ENCODE assay signal across 9 cellular contexts in genomic region chr22:40509401-40510134, GRCh38.
DNase-seq lines count a peak whose midpoint lies in the region; ATAC-seq and TF ChIP-seq lines count a peak whose summit lies in the region.
"Had no signal": no experiment of that assay in that cellular context is flagged by ENCODE, and none has a peak within 500 bp of the region (broad histone marks: within the 10 kb centered on the region; RNA-seq: fewer than 3 reads in every experiment).

No MANE protein-coding gene starts in this region.

- WGBS in sigmoid colon, 2 donors, result 19 to 29% methylated on average over 4 of the region's 4 CpGs

- POLR2A ChIA-PET in activated B cell treated with CpG ODN at 0.5 μM for 24 hours (lab: Charles Lee), result interaction anchor here (0.6 to 1.6 kb wide), 2 partner anchors 18 to 135 kb away, joined by 3 to 4 read pairs; no protein-coding TSS in a partner anchor

- H3K27me3 ChIP-seq in sigmoid colon, result no peaks in the 10 kb centered on the region

- peaks cover 0 to 85% (median 60%) of the 10 kb centered on the region in 4 donors for H3K4me1 ChIP-seq in sigmoid colon

- peaks cover 21% of the 10 kb centered on the region for H3K4me1 Mint-ChIP-seq in activated B cell treated with CpG ODN at 0.5 μM for 24 hours

- no peak for TF ChIP-seq CTCF in activated B cell treated with CpG ODN at 0.5 μM for 24 hours (IDR thresholded peaks at IDR 0.05)
- TF ChIP-seq CTCF in sigmoid colon (IDR thresholded peaks at IDR 0.05), result no peak

- peaks cover 3% of the 10 kb centered on the region for H3K36me3 Mint-ChIP-seq in activated B cell treated with CpG ODN at 0.5 μM for 24 hours (ENCODE audit: low read depth)

- H3K4me3 ChIP-seq in sigmoid colon, result no peak overlapping the region

- no peaks in the 10 kb centered on the region for H3K36me3 ChIP-seq in sigmoid colon

- H3K27ac Mint-ChIP-seq in activated B cell treated with CpG ODN at 0.5 μM for 24 hours, result peak overlapping the region; percentile 7

- peak in 1 of 4 donors; percentile 55 for TF ChIP-seq EP300 in sigmoid colon (IDR thresholded peaks at IDR 0.05)

- H3K4me3 Mint-ChIP-seq in activated B cell treated with CpG ODN at 0.5 μM for 24 hours, result no peak overlapping the region

- no peak for TF ChIP-seq POLR2A in sigmoid colon (IDR thresholded peaks at IDR 0.05)

- H3K27ac ChIP-seq in sigmoid colon, result peak overlapping the region; percentile 68 to 87 (median 80)

- ATAC-seq in activated B cell treated with CpG ODN at 0.5 μM for 24 hours (ENCODE audit: low read depth), result no peak
- peak; percentile 62 to 79 for ATAC-seq in left cardiac atrium
- ATAC-seq in GM19023 (IDR thresholded peaks at IDR 0.05; ENCODE audit: unreplicated experiment), result no peak
- ATAC-seq in HG02973 (IDR thresholded peaks at IDR 0.05; ENCODE audit: unreplicated experiment), result no peak

- intact Hi-C loops in activated B cell treated with CpG ODN at 0.5 μM for 24 hours (cut with micrococcal nuclease) (no loop called here), left cardiac atrium (cut with DNase I) (no loop called here), sigmoid colon (cut with DNase I) (loop anchor here (5.0 kb wide), 1 partner anchor 128 kb away; the partner anchor contains the start of gene MRTFA)

- DNase-seq in ELR (ENCODE audit: low read depth), result peak; percentile 78
- no peak for DNase-seq in activated B cell treated with CpG ODN at 0.5 μM for 24 hours
- peak; percentile 50 for DNase-seq in left cardiac atrium
- DNase-seq in sigmoid colon, result peak; percentile 86
- DNase-seq in T1000 (lab: John Stamatoyannopoulos, UW), result no peak
- DNase-seq in ecto neural progenitor cell (ENCODE audit: low spot score), result no peak
- DNase-seq: T-helper 1 cell had no signal

- CTCF ChIA-PET in activated B cell treated with CpG ODN at 0.5 μM for 24 hours (lab: Charles Lee), result no interaction called here

- no peaks in the 10 kb centered on the region for H3K9me3 ChIP-seq in sigmoid colon

- no peaks in the 10 kb centered on the region for H3K27me3 Mint-ChIP-seq in activated B cell treated with CpG ODN at 0.5 μM for 24 hours

- H3K9me3 Mint-ChIP-seq in activated B cell treated with CpG ODN at 0.5 μM for 24 hours, result no peaks in the 10 kb centered on the region

Comparison
In these comparisons a context has a peak if more than half of its experiments do, and no peak if none do; other contexts are left out.
1. DNase-seq: peak in ELR (single experiment), left cardiac atrium (single experiment) and sigmoid colon (single experiment); none in activated B cell treated with CpG ODN at 0.5 μM for 24 hours (single experiment), T1000 (single experiment) and ecto neural progenitor cell (single experiment).
2. ATAC-seq: peak in left cardiac atrium (2 of 2); none in activated B cell treated with CpG ODN at 0.5 μM for 24 hours (single experiment), GM19023 (single experiment) and HG02973 (single experiment).